21 cellular contexts compared by ENCODE assay signal in the genomic region with DNA sequence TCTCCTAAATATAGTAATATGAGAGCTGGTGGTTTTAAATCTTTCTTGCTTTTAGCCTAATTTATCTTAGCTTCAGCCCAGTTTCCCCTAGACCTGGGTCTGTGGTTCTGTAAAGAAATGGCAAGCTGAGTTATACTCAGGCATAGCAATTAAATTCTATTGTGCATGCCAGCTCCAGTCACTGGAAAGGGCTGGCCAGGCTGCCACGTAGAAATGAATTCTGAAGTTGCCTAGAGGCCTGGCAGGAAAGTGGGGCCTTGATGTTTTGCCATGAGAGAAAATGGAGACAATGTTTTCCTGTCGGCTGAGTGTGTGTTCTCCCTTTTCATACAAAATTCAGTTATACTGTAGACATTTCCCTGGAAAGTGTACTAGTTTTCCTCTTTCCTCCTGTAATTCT. TPM values are rescaled to one million over a fixed set of nuclear protein-coding genes. Genes with fewer than 3 reads are reported as not detected.
"Had no signal": no experiment of that assay in that cellular context is flagged by ENCODE, and none has a peak within 500 bp of the region (broad histone marks: within the 10 kb centered on the region; RNA-seq: fewer than 3 reads in every experiment).

No MANE protein-coding gene starts in this region.

- H3K4me1 ChIP-seq: colonic mucosa, esophagus muscularis mucosa, pancreas, stomach had no signal

- H3K27me3 ChIP-seq: colonic mucosa, esophagus muscularis mucosa, neutrophil, pancreas, stomach, suprapubic skin had no signal

- DNase-seq: activated CD4-positive, alpha-beta memory T cell treated with anti-CD3 and anti-CD28 coated beads for 36 hours; activated CD4-positive, alpha-beta T cell treated with anti-CD3 and anti-CD28 coated beads for 48 hours; activated effector memory CD4-positive, alpha-beta T cell treated with Interleukin-2 at 50 U/mL for 16 hours; activated naive CD4-positive, alpha-beta T cell treated with anti-CD3 and anti-CD28 coated beads for 36 hours; activated T-cell treated with anti-CD3 and anti-CD28 coated beads, Interleukin-2, amount 50 U/mL, for 48 hours; colonic mucosa; left ventricle myocardium superior; pancreas; small intestine; stomach had no signal

- H3K9me3 Mint-ChIP-seq: activated CD4-positive, alpha-beta memory T cell treated with anti-CD3 and anti-CD28 coated beads for 36 hours; activated naive CD4-positive, alpha-beta T cell treated with anti-CD3 and anti-CD28 coated beads for 36 hours; central memory CD8-positive, alpha-beta T cell; memory B cell; nephron; stimulated activated memory B cell treated with anti-CD40 and anti-IgM and Interleukin-4, amounts not matched to agents 10 μg/mL and 1 μg/mL and 100 μg/mL, for 72 hours had no signal

- H3K4me3 ChIP-seq: colonic mucosa, esophagus muscularis mucosa, pancreas, stomach, suprapubic skin had no signal

- H3K36me3 ChIP-seq: colonic mucosa, esophagus muscularis mucosa, neutrophil, pancreas, stomach, suprapubic skin had no signal

- H3K4me3 Mint-ChIP-seq: activated CD4-positive, alpha-beta memory T cell treated with anti-CD3 and anti-CD28 coated beads for 36 hours; activated naive CD4-positive, alpha-beta T cell treated with anti-CD3 and anti-CD28 coated beads for 36 hours; central memory CD8-positive, alpha-beta T cell; memory B cell; nephron; stimulated activated memory B cell treated with anti-CD40 and anti-IgM and Interleukin-4, amounts not matched to agents 10 μg/mL and 1 μg/mL and 100 μg/mL, for 72 hours; type B pancreatic cell had no signal

- H3K27ac ChIP-seq: colonic mucosa, esophagus muscularis mucosa, neutrophil, pancreas, stomach, suprapubic skin had no signal

- ATAC-seq: left ventricle myocardium superior; pancreas; sciatic nerve; stimulated activated memory B cell treated with anti-CD40 and anti-IgM and Interleukin-4, amounts not matched to agents 10 μg/mL and 1 μg/mL and 100 μg/mL, for 72 hours had no signal

- H3K27me3 Mint-ChIP-seq: activated CD4-positive, alpha-beta memory T cell treated with anti-CD3 and anti-CD28 coated beads for 36 hours; central memory CD8-positive, alpha-beta T cell; stimulated activated memory B cell treated with anti-CD40 and anti-IgM and Interleukin-4, amounts not matched to agents 10 μg/mL and 1 μg/mL and 100 μg/mL, for 72 hours; type B pancreatic cell had no signal

- H3K4me1 Mint-ChIP-seq: central memory CD8-positive, alpha-beta T cell; memory B cell; nephron; stimulated activated memory B cell treated with anti-CD40 and anti-IgM and Interleukin-4, amounts not matched to agents 10 μg/mL and 1 μg/mL and 100 μg/mL, for 72 hours had no signal

- H3K36me3 Mint-ChIP-seq: activated CD4-positive, alpha-beta memory T cell treated with anti-CD3 and anti-CD28 coated beads for 36 hours; memory B cell; stimulated activated memory B cell treated with anti-CD40 and anti-IgM and Interleukin-4, amounts not matched to agents 10 μg/mL and 1 μg/mL and 100 μg/mL, for 72 hours; type B pancreatic cell had no signal

- H3K27ac Mint-ChIP-seq: activated CD4-positive, alpha-beta memory T cell treated with anti-CD3 and anti-CD28 coated beads for 36 hours; activated naive CD4-positive, alpha-beta T cell treated with anti-CD3 and anti-CD28 coated beads for 36 hours; memory B cell; nephron; stimulated activated memory B cell treated with anti-CD40 and anti-IgM and Interleukin-4, amounts not matched to agents 10 μg/mL and 1 μg/mL and 100 μg/mL, for 72 hours; type B pancreatic cell had no signal

- H3K9me3 ChIP-seq: colonic mucosa, esophagus muscularis mucosa, neutrophil, pancreas, stomach, suprapubic skin had no signal

RNA-seq across cellular contexts. Expression of gene DPP10, which starts 16.3 kb away (rescaled TPM):
- total RNA-seq: activated CD4-positive, alpha-beta memory T cell treated with anti-CD3 and anti-CD28 coated beads for 36 hours; activated naive CD4-positive, alpha-beta T cell treated with anti-CD3 and anti-CD28 coated beads for 36 hours; myocyte; T-helper 2 cell treated with Interferon-gamma antibody and Interleukin-4, amounts not matched to agents 100 ng/mL and 5 ng/mL, for 36 hours had no signal
